In the genomic region with DNA sequence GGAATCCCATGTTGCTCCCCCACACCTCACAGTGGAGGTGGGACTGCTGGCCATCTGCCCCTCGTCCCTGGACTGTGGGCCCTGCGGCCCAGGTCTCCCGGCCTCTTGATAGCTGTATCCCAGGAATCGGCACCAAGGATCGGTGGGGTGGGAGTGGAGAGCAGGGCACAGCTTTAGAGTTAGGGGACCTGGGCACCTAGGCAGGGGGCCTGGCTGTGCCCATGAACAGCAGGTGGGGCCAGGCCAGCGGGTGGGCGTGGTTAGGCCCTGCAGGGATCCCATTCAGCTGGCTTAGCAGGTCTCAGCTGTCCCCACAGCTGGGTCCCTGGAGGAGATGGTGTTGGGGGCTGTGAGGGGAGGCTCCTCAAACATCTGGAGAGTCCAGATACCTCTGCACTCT, we compare ENCODE assay signal across 17 cellular contexts. TPM values are rescaled to one million over a fixed set of nuclear protein-coding genes. Genes with fewer than 3 reads are reported as not detected.
A peak's percentile ranks its signal among the peaks of the same experiment; 100 is the strongest.
DNase-seq lines count a peak whose midpoint lies in the region; ATAC-seq and TF ChIP-seq lines count a peak whose summit lies in the region.
"Had no signal": no experiment of that assay in that cellular context is flagged by ENCODE, and none has a peak within 500 bp of the region (broad histone marks: within the 10 kb centered on the region; RNA-seq: fewer than 3 reads in every experiment).

No MANE protein-coding gene starts in this region.

- H3K4me1 ChIP-seq in BLaER1 (peaks cover 92% of the 10 kb centered on the region), HEK293 (ENCODE audit: control insufficient read depth, insufficient read depth, low read length) (peaks cover 23% of the 10 kb centered on the region)
- peaks cover 25% of the 10 kb centered on the region for H3K4me1 ChIP-seq in CD4-positive, alpha-beta memory T cell (ENCODE audit: insufficient read depth, low read length)

- no peaks in the 10 kb centered on the region for H3F3A ChIP-seq in neural cell (ENCODE audit: insufficient read depth, low read length, poor library complexity, severe bottlenecking)

- peaks cover 73% of the 10 kb centered on the region for H3K79me2 ChIP-seq in neural cell (replicated peaks; ENCODE audit: insufficient read depth, low read length)

- H3K4me1 Mint-ChIP-seq in CD4-positive, alpha-beta memory T cell: peaks cover 10 to 41% (median 22%) of the 10 kb centered on the region in 4 donors

- DNase-seq in CD4-positive, alpha-beta memory T cell: no peak
- no peak for DNase-seq in MG63
- DNase-seq: CD8-positive, alpha-beta T cell; DMS79; NCI-H1092; NCI-H1436 treated with DMSO at 0.1 percent for 48 hours; NCI-H2081; NCI-H446 treated with DMSO at 0.1 percent for 48 hours; SHP77 treated with DMSO at 0.1 percent for 48 hours had no signal

- H3K9me3 Mint-ChIP-seq in CD4-positive, alpha-beta memory T cell: no peaks in the 10 kb centered on the region
- H3K9me3 Mint-ChIP-seq: CD8-positive, alpha-beta T cell had no signal

- H3K9me3 ChIP-seq in BLaER1 (no peaks in the 10 kb centered on the region), HEK293 (ENCODE audit: control insufficient read depth, insufficient read depth, low read depth, low read length) (no peaks in the 10 kb centered on the region), neural cell (ENCODE audit: low read length) (no peaks in the 10 kb centered on the region), MG63 (no peaks in the 10 kb centered on the region)
- H3K9me3 ChIP-seq in CD4-positive, alpha-beta memory T cell (ENCODE audit: control insufficient read depth in 1 of 2, low read length in 2 of 2): no peaks in the 10 kb centered on the region

- H3K27ac Mint-ChIP-seq in CD4-positive, alpha-beta memory T cell: no peak overlapping the region
- H3K27ac Mint-ChIP-seq: B cell; CD8-positive, alpha-beta T cell had no signal

- no peak for TF ChIP-seq CTCF in HEK293 (tag by site-specific recombination; IDR thresholded peaks at IDR 0.05)
- TF ChIP-seq CTCF in VCaP (conservative IDR thresholded peaks at IDR 0.05): no peak
- TF ChIP-seq CTCF in neural cell (IDR thresholded peaks at IDR 0.05; ENCODE audit: poor library complexity, severe bottlenecking): no peak

- H3K27ac ChIP-seq in BLaER1 (0 out of 2 replicates have a peak overlapping the region, but pooled peaks have one; percentile 3), HEK293 (ENCODE audit: extremely low read depth, low read depth, low read length) (no peak overlapping the region), VCaP (peak overlapping the region; percentile 86; the same call in 1 of the 2 replicates), neural cell (ENCODE audit: low read length) (peak overlapping the region; percentile 33)
- H3K27ac ChIP-seq in CD4-positive, alpha-beta memory T cell (ENCODE audit: low read depth, low read length): no peak overlapping the region
- H3K27ac ChIP-seq: KMS-11 had no signal

- H3K27me3 Mint-ChIP-seq in CD4-positive, alpha-beta memory T cell: no peaks in the 10 kb centered on the region
- H3K27me3 Mint-ChIP-seq: B cell had no signal

- CTCF ChIA-PET in HEK293 (lab: Yijun Ruan, JAX): interaction anchor here (0.6 kb wide), 1 partner anchor 9 kb away, joined by 5 read pairs; no protein-coding TSS in a partner anchor
- CTCF ChIA-PET in CD4-positive, alpha-beta memory T cell (lab: Charles Lee; ENCODE audit: partially characterized antibody): no interaction called here

- no peaks in the 10 kb centered on the region for H3K9me2 ChIP-seq in neural cell (ENCODE audit: insufficient read depth, low read length)

- H3K4me3 ChIP-seq in BLaER1: no peak overlapping the region
- no peak overlapping the region for H3K4me3 ChIP-seq in HEK293 (ENCODE audit: low read depth, low read length)
- no peak overlapping the region for H3K4me3 ChIP-seq in neural cell (ENCODE audit: low read length)
- no peak overlapping the region for H3K4me3 ChIP-seq in CD4-positive, alpha-beta memory T cell (ENCODE audit: low read length in 2 of 2)
- H3K4me3 ChIP-seq in MG63: no peak overlapping the region

- H3K4me3 Mint-ChIP-seq in CD4-positive, alpha-beta memory T cell: no peak overlapping the region
- H3K4me3 Mint-ChIP-seq: B cell; CD8-positive, alpha-beta T cell had no signal

- no peak for TF ChIP-seq EP300 in neural cell (conservative IDR thresholded peaks at IDR 0.05; ENCODE audit: poor library complexity, severe bottlenecking)

- H3K36me3 ChIP-seq in BLaER1 (no peaks in the 10 kb centered on the region), HEK293 (ENCODE audit: control insufficient read depth in 2 of 2, insufficient read depth in 1 of 2, low read length in 2 of 2) (no peaks in the 10 kb centered on the region), neural cell (ENCODE audit: insufficient read depth, low read length) (no peaks in the 10 kb centered on the region), MG63 (no peaks in the 10 kb centered on the region)
- H3K36me3 ChIP-seq in CD4-positive, alpha-beta memory T cell (ENCODE audit: insufficient read depth, low read length): no peaks in the 10 kb centered on the region

- H4K20me1 ChIP-seq in BLaER1 (peaks cover 100% of the 10 kb centered on the region), neural cell (ENCODE audit: insufficient read depth) (no peaks in the 10 kb centered on the region)

- POLR2A ChIA-PET in HEK293 (lab: Yijun Ruan, JAX): interaction anchor here (1.5 kb wide), 1 partner anchor 49 kb away, joined by 3 read pairs; no protein-coding TSS in a partner anchor
- POLR2A ChIA-PET in CD4-positive, alpha-beta memory T cell (lab: Charles Lee; ENCODE audit: partially characterized antibody): no interaction called here

- H3K36me3 Mint-ChIP-seq in CD4-positive, alpha-beta memory T cell: no peaks in the 10 kb centered on the region
- H3K36me3 Mint-ChIP-seq: CD8-positive, alpha-beta T cell had no signal

- H3K27me3 ChIP-seq in BLaER1 (no peaks in the 10 kb centered on the region), neural cell (ENCODE audit: insufficient read depth, low read depth, low read length) (no peaks in the 10 kb centered on the region), MG63 (no peaks in the 10 kb centered on the region)
- no peaks in the 10 kb centered on the region for H3K27me3 ChIP-seq in CD4-positive, alpha-beta memory T cell (ENCODE audit: insufficient read depth, low read length)

- no peak for TF ChIP-seq RAD21 in neural cell (conservative IDR thresholded peaks at IDR 0.05)

- peak overlapping the region; percentile 99 for H3K4me2 ChIP-seq in BLaER1
- no peak overlapping the region for H3K4me2 ChIP-seq in neural cell (ENCODE audit: low read length)
- H3K4me2 ChIP-seq: KMS-11 had no signal

- no peak for ATAC-seq in HG02884 (IDR thresholded peaks at IDR 0.05; ENCODE audit: unreplicated experiment)
- ATAC-seq: CD8-positive, alpha-beta T cell; SK-N-SH treated with all-trans-retinoic acid at 6 μM for 48 hours had no signal

- no peak overlapping the region; the same call in 1 of the 2 replicates for H3K9ac ChIP-seq in BLaER1
- H3K9ac ChIP-seq in neural cell (ENCODE audit: low read length): no peak overlapping the region
- H3K9ac ChIP-seq: KMS-11 had no signal

- no peak overlapping the region for H2AFZ ChIP-seq in neural cell (ENCODE audit: low read depth, low read length)

- intact Hi-C loops in CD4-positive, alpha-beta memory T cell (cut with micrococcal nuclease): no loop called here

TF ChIP-seq in HEK293, 187 proteins besides CTCF, POLR2A, EP300 and RAD21 (continues in another document):
- TF ChIP-seq GLIS1 (tag by site-specific recombination; IDR thresholded peaks at IDR 0.05): peak; percentile 58
- TF ChIP-seq ZNF114 (tag by site-specific recombination; IDR thresholded peaks at IDR 0.05): no peak
- TF ChIP-seq KLF8 (tag by site-specific recombination; IDR thresholded peaks at IDR 0.05): no peak
- TF ChIP-seq SP3 (tag by site-specific recombination; IDR thresholded peaks at IDR 0.05): no peak
- no peak for TF ChIP-seq ZNF777 (tag by site-specific recombination; IDR thresholded peaks at IDR 0.05; ENCODE audit: borderline replicate concordance)
- TF ChIP-seq ZSCAN23 (tag by site-specific recombination; IDR thresholded peaks at IDR 0.05): no peak
- TF ChIP-seq ZNF423 (tag by site-specific recombination; IDR thresholded peaks at IDR 0.05): peak; percentile 31; the same call in 1 of the 2 replicates
- no peak for TF ChIP-seq ZNF645 (tag by site-specific recombination; IDR thresholded peaks at IDR 0.05)

TF ChIP-seq in neural cell, 6 proteins besides CTCF, POLR2A, EP300 and RAD21 (continues in another document):
- TF ChIP-seq, protein P1, sequence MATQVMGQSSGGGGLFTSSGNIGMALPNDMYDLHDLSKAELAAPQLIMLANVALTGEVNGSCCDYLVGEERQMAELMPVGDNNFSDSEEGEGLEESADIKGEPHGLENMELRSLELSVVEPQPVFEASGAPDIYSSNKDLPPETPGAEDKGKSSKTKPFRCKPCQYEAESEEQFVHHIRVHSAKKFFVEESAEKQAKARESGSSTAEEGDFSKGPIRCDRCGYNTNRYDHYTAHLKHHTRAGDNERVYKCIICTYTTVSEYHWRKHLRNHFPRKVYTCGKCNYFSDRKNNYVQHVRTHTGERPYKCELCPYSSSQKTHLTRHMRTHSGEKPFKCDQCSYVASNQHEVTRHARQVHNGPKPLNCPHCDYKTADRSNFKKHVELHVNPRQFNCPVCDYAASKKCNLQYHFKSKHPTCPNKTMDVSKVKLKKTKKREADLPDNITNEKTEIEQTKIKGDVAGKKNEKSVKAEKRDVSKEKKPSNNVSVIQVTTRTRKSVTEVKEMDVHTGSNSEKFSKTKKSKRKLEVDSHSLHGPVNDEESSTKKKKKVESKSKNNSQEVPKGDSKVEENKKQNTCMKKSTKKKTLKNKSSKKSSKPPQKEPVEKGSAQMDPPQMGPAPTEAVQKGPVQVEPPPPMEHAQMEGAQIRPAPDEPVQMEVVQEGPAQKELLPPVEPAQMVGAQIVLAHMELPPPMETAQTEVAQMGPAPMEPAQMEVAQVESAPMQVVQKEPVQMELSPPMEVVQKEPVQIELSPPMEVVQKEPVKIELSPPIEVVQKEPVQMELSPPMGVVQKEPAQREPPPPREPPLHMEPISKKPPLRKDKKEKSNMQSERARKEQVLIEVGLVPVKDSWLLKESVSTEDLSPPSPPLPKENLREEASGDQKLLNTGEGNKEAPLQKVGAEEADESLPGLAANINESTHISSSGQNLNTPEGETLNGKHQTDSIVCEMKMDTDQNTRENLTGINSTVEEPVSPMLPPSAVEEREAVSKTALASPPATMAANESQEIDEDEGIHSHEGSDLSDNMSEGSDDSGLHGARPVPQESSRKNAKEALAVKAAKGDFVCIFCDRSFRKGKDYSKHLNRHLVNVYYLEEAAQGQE (IDR thresholded peaks at IDR 0.05; ENCODE audit: borderline replicate concordance): no peak
- no peak for TF ChIP-seq TAF1 (IDR thresholded peaks at IDR 0.05; ENCODE audit: low read depth)
- TF ChIP-seq MXI1 (conservative IDR thresholded peaks at IDR 0.05; ENCODE audit: poor library complexity, severe bottlenecking): no peak
- TF ChIP-seq POLR2AphosphoS5 (IDR thresholded peaks at IDR 0.05): no peak
- TF ChIP-seq EZH2 (IDR thresholded peaks at IDR 0.05; ENCODE audit: borderline replicate concordance, insufficient read depth, low read length, poor library complexity, severe bottlenecking): no peak

RNA-seq across cellular contexts. Expression of gene SREBF1, which starts 49.2 kb away (rescaled TPM):
- polyA plus RNA-seq in neural cell: 22.5 and 25.9 TPM in 2 replicates
- polyA minus RNA-seq in neural cell: 11.7 and 20.0 TPM in 2 replicates
- 10 to 100 TPM in 1 of 2 experiments, 1 to 10 TPM in 1; 10.0 to 11.7 TPM for total RNA-seq in CD4-positive, alpha-beta memory T cell
- 10 to 100 TPM in 1 of 2 donors, 1 to 10 TPM in 1; 5.0 to 15.5 TPM for polyA plus RNA-seq in CD4-positive, alpha-beta memory T cell
- 36.0 and 59.3 TPM in 2 replicates for total RNA-seq in MG63 (2014; rRNA removed; shearing (Covaris generic); ENCODE audit: low replicate concordance)

Comparison
In these comparisons a context has a peak if more than half of its experiments do, and no peak if none do; other contexts are left out.
1. H3K27ac ChIP-seq: peak in BLaER1 (single experiment), VCaP (single experiment) and neural cell (single experiment); none in HEK293 (single experiment) and CD4-positive, alpha-beta memory T cell (single experiment).